ENCODE assay signal across 8 cellular contexts in the genomic region with DNA sequence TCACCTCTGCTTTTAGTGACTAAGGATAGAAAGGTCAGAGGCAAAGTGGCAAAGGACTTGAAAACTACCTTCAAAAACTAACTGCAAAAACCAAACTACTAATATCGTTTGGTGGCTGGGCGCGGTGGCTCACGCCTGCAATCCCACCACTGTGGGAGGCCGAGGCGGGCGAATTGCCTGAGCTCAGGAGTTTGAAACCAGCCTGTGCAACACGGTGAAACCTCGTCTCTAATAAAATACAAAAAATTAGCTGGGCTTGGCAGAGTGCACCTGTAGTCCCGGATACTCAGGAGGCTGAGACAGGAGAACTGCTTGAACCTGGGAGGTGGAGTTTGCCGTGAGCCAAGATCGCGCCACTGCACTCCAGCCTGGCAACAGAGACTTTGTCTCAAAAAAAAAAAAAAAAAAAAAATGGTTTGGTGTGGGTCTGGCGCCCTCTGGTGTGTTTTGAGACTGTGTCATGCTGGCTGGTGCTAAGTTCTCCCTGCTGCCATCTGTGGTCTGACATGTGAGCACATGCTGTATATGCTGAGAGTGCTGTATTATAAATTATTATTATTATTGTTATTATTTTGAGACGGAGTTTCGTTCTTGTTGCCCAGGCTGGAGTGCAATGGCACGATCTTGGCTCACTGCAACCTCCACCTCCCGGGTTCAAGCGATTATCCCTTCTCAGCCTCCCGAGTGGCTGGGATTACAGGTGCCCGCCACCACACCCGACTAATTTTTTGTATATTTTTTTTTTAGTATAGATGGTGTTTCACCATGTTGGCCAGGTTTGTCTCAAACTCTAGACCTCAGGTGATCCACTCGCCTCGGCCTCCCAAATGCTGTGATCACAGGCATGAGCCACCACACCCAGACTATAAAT. TPM values are rescaled to one million over a fixed set of nuclear protein-coding genes. Genes with fewer than 3 reads are reported as not detected.
DNase-seq lines count a peak whose midpoint lies in the region; ATAC-seq, FAIRE-seq and TF ChIP-seq lines count a peak whose summit lies in the region.

No MANE protein-coding gene starts in this region.

- H3K27ac ChIP-seq in right cardiac atrium (ENCODE audit: low read length): no peak overlapping the region
- H3K27ac ChIP-seq in small intestine (ENCODE audit: low read depth in 1 of 2, low read length in 1 of 2): no peak overlapping the region

- no peaks in the 10 kb centered on the region for H3K36me3 ChIP-seq in small intestine (ENCODE audit: control insufficient read depth in 2 of 2, insufficient read depth in 2 of 2, low read length in 2 of 2)

- DNase-seq in GM12891 (ENCODE audit: insufficient read length, low spot score) (peak; percentile 75), NCI-H1092 treated with DMSO at 0.1 percent for 48 hours (lab: John Stamatoyannopoulos, UW) (peak; percentile 77), SW 1271 (lab: John Stamatoyannopoulos, UW) (peak; percentile 40 to 73), amygdala (lab: John Stamatoyannopoulos, UW) (peak in 41 of 56 donors; percentile 4 to 69 (median 31)), right cardiac atrium (peak; percentile 59 to 85 (median 69)), small intestine (peak; percentile 78)

- peak; percentile 74 for ATAC-seq in HG02610 (IDR thresholded peaks at IDR 0.05; ENCODE audit: unreplicated experiment)
- peak; percentile 93 to 95 for ATAC-seq in right cardiac atrium
- ATAC-seq in GM19023 (IDR thresholded peaks at IDR 0.05; ENCODE audit: unreplicated experiment): no peak

- H3K27me3 ChIP-seq in right cardiac atrium (ENCODE audit: control insufficient read depth, insufficient read depth) (no peaks in the 10 kb centered on the region), small intestine (ENCODE audit: control insufficient read depth in 2 of 2, insufficient read depth in 2 of 2, low read length in 2 of 2) (no peaks in the 10 kb centered on the region)

- H3K9me3 ChIP-seq in right cardiac atrium (ENCODE audit: control insufficient read depth, low read length) (no peaks in the 10 kb centered on the region), small intestine (ENCODE audit: control insufficient read depth, low read depth) (no peaks in the 10 kb centered on the region)

- no peak overlapping the region for H3K4me3 ChIP-seq in right cardiac atrium (ENCODE audit: low read length)
- H3K4me3 ChIP-seq in small intestine (ENCODE audit: low read depth in 1 of 2, low read length in 2 of 2): no peak overlapping the region

- 60% methylated on average over 24 of the region's 24 CpGs for WGBS in right cardiac atrium
- 57 to 62% (median 59%) methylated on average over 24 of the region's 24 CpGs for WGBS in small intestine, 3 donors

- no peak for TF ChIP-seq POLR2A in GM12891 (IDR thresholded peaks at IDR 0.05; ENCODE audit: low read depth, low read length)

- H3K4me1 ChIP-seq in right cardiac atrium (ENCODE audit: control insufficient read depth, insufficient read depth, low read length) (no peaks in the 10 kb centered on the region), small intestine (ENCODE audit: control insufficient read depth in 2 of 2, insufficient read depth in 1 of 2, low read depth in 1 of 2, low read length in 1 of 2) (no peaks in the 10 kb centered on the region)

- intact Hi-C loops in right cardiac atrium (cut with DNase I): loop anchor here in 3 of 4 donors (2.0 to 5.0 kb wide), 2 partner anchors 36 to 37 kb away; no protein-coding TSS in a partner anchor

- FAIRE-seq in GM12891 (lab: Jason Lieb, UNC): peak; percentile 89
- no peak for FAIRE-seq in small intestine (lab: Jason Lieb, UNC)

TF ChIP-seq in GM12891, 5 proteins besides CTCF, POLR2A, EP300 and RAD21:
- no peak for TF ChIP-seq SPI1 (IDR thresholded peaks at IDR 0.05; ENCODE audit: low read depth, low read length)
- TF ChIP-seq PAX5 (IDR thresholded peaks at IDR 0.05; ENCODE audit: insufficient read depth, low read length, severe bottlenecking): no peak
- TF ChIP-seq POU2F2 (IDR thresholded peaks at IDR 0.05; ENCODE audit: low read depth, low read length): peak; percentile 24; the same call in 1 of the 2 replicates
- TF ChIP-seq TAF1 (IDR thresholded peaks at IDR 0.05; ENCODE audit: low read depth, low read length): no peak
- no peak for TF ChIP-seq POLR2AphosphoS5 (IDR thresholded peaks at IDR 0.05; ENCODE audit: low read depth, low read length)

RNA-seq across cellular contexts. Expression of a gene that starts 36.0 kb away (rescaled TPM):
- not detected for polyA plus RNA-seq in GM12891 (2012; ENCODE audit: low read depth, missing spikeins)
- 1 to 10 TPM in 1 of 4 donors, not detected in 3; 1.1 TPM for total RNA-seq in right cardiac atrium
- polyA plus RNA-seq in right cardiac atrium (not detected), small intestine (under 1 TPM in 1 of 3 donors, not detected in 2; 0.12 TPM)

RNA-seq across cellular contexts. Expression of a gene that starts 47.8 kb away (rescaled TPM):
- polyA plus RNA-seq in GM12891 (2012; ENCODE audit: low read depth, missing spikeins): not detected
- total RNA-seq in right cardiac atrium: not detected
- polyA plus RNA-seq in right cardiac atrium: not detected
- not detected for polyA plus RNA-seq in small intestine
